In genomic region chr2:671787-672605, GRCh38 we compare ENCODE assay signal across 15 cellular contexts. TPM values are rescaled to one million over a fixed set of nuclear protein-coding genes. Genes with fewer than 3 reads are reported as not detected.
DNase-seq lines count a peak whose midpoint lies in the region; TF ChIP-seq lines count a peak whose summit lies in the region.
"Had no signal": no experiment of that assay in that cellular context is flagged by ENCODE, and none has a peak within 500 bp of the region (broad histone marks: within the 10 kb centered on the region; RNA-seq: fewer than 3 reads in every experiment).

No MANE protein-coding gene starts in this region.

- H4K5ac ChIP-seq in mesendoderm (ENCODE audit: low read length), result no peak overlapping the region

- H3K36me3 Mint-ChIP-seq in IgD-negative memory B cell, result peaks cover 4% of the 10 kb centered on the region

- peaks cover 20% of the 10 kb centered on the region for H4K20me1 ChIP-seq in osteoblast (ENCODE audit: insufficient read depth, low read length)

- no peak overlapping the region for H3K56ac ChIP-seq in mesendoderm (ENCODE audit: low read length)

- peak overlapping the region in 3 of 4 donors; percentile 17 to 57 (median 45) for H3K4me3 Mint-ChIP-seq in IgD-negative memory B cell
- H3K4me3 Mint-ChIP-seq: CD4-positive, alpha-beta T cell; GM23338 had no signal

- H3K9me3 ChIP-seq in osteoblast (ENCODE audit: low read depth, low read length), result no peaks in the 10 kb centered on the region
- H3K9me3 ChIP-seq: HAP-1 had no signal

- TF ChIP-seq CTCF in osteoblast (IDR thresholded peaks at IDR 0.05; ENCODE audit: extremely low read depth, low read depth, low read length), result no peak

- H2BK5ac ChIP-seq in mesendoderm (ENCODE audit: low read length), result no peak overlapping the region

- no peak overlapping the region for H3K23ac ChIP-seq in mesendoderm (ENCODE audit: low read length)

- H2BK15ac ChIP-seq in mesendoderm (replicated peaks; ENCODE audit: low read depth), result no peak overlapping the region

- no peaks in the 10 kb centered on the region for H3K27me3 ChIP-seq in osteoblast (ENCODE audit: insufficient read depth, low read length)
- H3K27me3 ChIP-seq in mesendoderm (ENCODE audit: insufficient read depth, low read length, poor library complexity), result no peaks in the 10 kb centered on the region

- H3K4me2 ChIP-seq in osteoblast (ENCODE audit: insufficient read depth, low read length), result no peak overlapping the region
- H3K4me2 ChIP-seq in mesendoderm (ENCODE audit: low read length), result no peak overlapping the region
- H3K4me2 ChIP-seq: GM23338 had no signal

- H3K18ac ChIP-seq in mesendoderm (ENCODE audit: low read length), result no peak overlapping the region

- H3K27me3 Mint-ChIP-seq in IgD-negative memory B cell, result no peaks in the 10 kb centered on the region
- H3K27me3 Mint-ChIP-seq: CD4-positive, alpha-beta T cell had no signal

- peak overlapping the region; percentile 27 to 84 (median 46) for H3K27ac Mint-ChIP-seq in IgD-negative memory B cell
- H3K27ac Mint-ChIP-seq: GM23338 had no signal

- no peak overlapping the region for H3K9ac ChIP-seq in mesendoderm (ENCODE audit: low read length)

- peaks cover 0 to 2% (median 0%) of the 10 kb centered on the region in 3 donors for H3K9me3 Mint-ChIP-seq in IgD-negative memory B cell
- H3K9me3 Mint-ChIP-seq: CD4-positive, alpha-beta T cell; GM23338 had no signal

- H3K4ac ChIP-seq in mesendoderm (ENCODE audit: low read depth, low read length), result no peak overlapping the region

- H2AK5ac ChIP-seq in mesendoderm (ENCODE audit: low read length), result no peak overlapping the region

- DNase-seq in NCI-H1436 (lab: John Stamatoyannopoulos, UW), result peak; percentile 53
- no peak for DNase-seq in NCI-H1436 treated with DMSO at 0.1 percent for 48 hours (lab: John Stamatoyannopoulos, UW)
- peak; percentile 30 for DNase-seq in ecto neural progenitor cell (ENCODE audit: low spot score)
- peak; percentile 62 for DNase-seq in osteoblast (ENCODE audit: insufficient read length, low spot score, missing footprints)
- DNase-seq in mesendoderm, result no peak
- no peak for DNase-seq in cortex of kidney (lab: John Stamatoyannopoulos, UW)
- DNase-seq in activated gamma-delta T cell treated with Interleukin-2 at 50 U/mL for 16 hours, result no peak
- DNase-seq: C1 segment of cervical spinal cord; Calu3; CD4-positive, alpha-beta T cell; DMS 273 treated with DMSO at 0.1 percent for 48 hours had no signal

- no CpG with 5 or more reads among the region's 18 CpGs for WGBS in mesendoderm (ENCODE audit: extremely low coverage, insufficient coverage, low lambda C conversion rate)

- H4K8ac ChIP-seq in mesendoderm (ENCODE audit: low read depth, low read length), result no peak overlapping the region

- H3K27ac ChIP-seq in osteoblast (ENCODE audit: low read depth, low read length), result no peak overlapping the region
- no peak overlapping the region for H3K27ac ChIP-seq in mesendoderm (ENCODE audit: low read depth, low read length)
- H3K27ac ChIP-seq: 22Rv1 had no signal

- H2BK120ac ChIP-seq in mesendoderm (ENCODE audit: low read depth, low read length), result no peak overlapping the region

- H3K4me1 Mint-ChIP-seq in IgD-negative memory B cell, result peaks cover 12 to 37% (median 28%) of the 10 kb centered on the region in 3 donors

- H3K36me3 ChIP-seq in osteoblast (ENCODE audit: insufficient read depth, low read length) (peaks cover 20% of the 10 kb centered on the region), mesendoderm (ENCODE audit: control insufficient read depth, insufficient read depth, low read length) (peaks cover 4% of the 10 kb centered on the region)

- H3K4me3 ChIP-seq in osteoblast (ENCODE audit: insufficient read depth, low read length) (no peak overlapping the region), mesendoderm (ENCODE audit: low read length) (no peak overlapping the region)
- H3K4me3 ChIP-seq: GM23338, HAP-1 had no signal

- H3K4me1 ChIP-seq in osteoblast (ENCODE audit: insufficient read depth, low read length) (peaks cover 36% of the 10 kb centered on the region), mesendoderm (ENCODE audit: control insufficient read depth, low read depth, low read length) (peaks cover 3% of the 10 kb centered on the region)

- peaks cover 16% of the 10 kb centered on the region for H3K79me1 ChIP-seq in mesendoderm (ENCODE audit: low read length)

- H3K79me2 ChIP-seq in osteoblast (ENCODE audit: insufficient read depth, low read length) (peaks cover 25% of the 10 kb centered on the region), mesendoderm (ENCODE audit: control insufficient read depth, insufficient read depth, low read length) (peaks cover 21% of the 10 kb centered on the region)

- no peak overlapping the region for H2AFZ ChIP-seq in osteoblast (ENCODE audit: low read length)
- H2AFZ ChIP-seq: GM23338 had no signal

RNA-seq across cellular contexts. Expression of gene TMEM18, which starts 5.2 kb away (rescaled TPM):
- polyA plus RNA-seq in IgD-negative memory B cell, result 27.2 TPM
- total RNA-seq in osteoblast, result 15.0 and 15.9 TPM in 2 replicates
- 29.1 TPM for polyA plus RNA-seq in mesendoderm (2013, experiment 1 of 2)
- 29.8 TPM for polyA plus RNA-seq in mesendoderm (2013, experiment 2 of 2)

Comparison
In these comparisons a context has a peak if more than half of its experiments do, and no peak if none do; other contexts are left out.
1. DNase-seq: peak in NCI-H1436 (single experiment), ecto neural progenitor cell (single experiment) and osteoblast (single experiment); none in NCI-H1436 treated with DMSO at 0.1 percent for 48 hours (single experiment), mesendoderm (single experiment), cortex of kidney (single experiment) and activated gamma-delta T cell treated with Interleukin-2 at 50 U/mL for 16 hours (single experiment).